19 cellular contexts compared by ENCODE assay signal in the genomic region with DNA sequence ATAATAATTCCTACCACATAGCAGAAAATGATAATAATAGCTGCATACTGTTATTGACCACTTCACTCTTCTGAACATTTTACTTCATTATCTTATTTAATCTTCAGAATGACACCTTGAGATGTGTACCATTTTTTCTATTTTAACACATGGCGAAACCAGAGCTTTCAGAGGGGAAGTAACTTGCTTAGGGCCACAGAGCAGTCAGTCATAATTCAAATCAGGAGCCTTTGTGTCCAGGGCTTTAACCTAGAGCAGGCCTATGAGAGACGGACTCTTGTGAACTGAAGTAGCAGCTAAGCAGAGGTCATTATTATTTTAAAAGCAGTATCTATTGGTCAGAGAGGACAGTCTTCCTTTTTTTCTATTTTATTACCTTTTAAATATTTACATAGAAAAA.
A peak's percentile ranks its signal among the peaks of the same experiment; 100 is the strongest.
DNase-seq lines count a peak whose midpoint lies in the region; ATAC-seq, FAIRE-seq and TF ChIP-seq lines count a peak whose summit lies in the region.
"Had no signal": no experiment of that assay in that cellular context is flagged by ENCODE, and none has a peak within 500 bp of the region (broad histone marks: within the 10 kb centered on the region; RNA-seq: fewer than 3 reads in every experiment).

No MANE protein-coding gene starts in this region.

- no peaks in the 10 kb centered on the region for H3K36me3 Mint-ChIP-seq in natural killer cell
- H3K36me3 Mint-ChIP-seq: CD8-positive, alpha-beta memory T cell; T-cell had no signal

- no peaks in the 10 kb centered on the region for H4K20me1 ChIP-seq in GM12878 (ENCODE audit: control insufficient read depth, insufficient read depth)

- TF ChIP-seq RAD21 in GM12878 (IDR thresholded peaks at IDR 0.05; ENCODE audit: insufficient read depth, low read depth, low read length): no peak

- no peak for TF ChIP-seq EP300 in GM12878 (IDR thresholded peaks at IDR 0.05; ENCODE audit: borderline replicate concordance in 1 of 2, control insufficient read depth in 1 of 2, low read depth in 2 of 2, low read length in 2 of 2)

- CTCF ChIA-PET in GM12878 (lab: Yijun Ruan, JAX): interaction anchor here (0.8 to 1.6 kb wide), 4 partner anchors 9 to 250 kb away, joined by 3 to 4 read pairs (median 3); no protein-coding TSS in a partner anchor

- intact Hi-C loops in GM12878 (cut with micrococcal nuclease; ENCODE audit: unreplicated experiment): no loop called here
- intact Hi-C loops in natural killer cell (cut with micrococcal nuclease): no loop called here

- no peak for TF ChIP-seq CTCF in GM12878 (IDR thresholded peaks at IDR 0.05 in 2 of 3, conservative IDR thresholded peaks at IDR 0.05 in 1 of 3; ENCODE audit: control insufficient read depth in 2 of 3, extremely low read depth in 1 of 3, insufficient read depth in 1 of 3, low read depth in 3 of 3, low read length in 3 of 3)
- TF ChIP-seq CTCF in natural killer cell (IDR thresholded peaks at IDR 0.05): no peak

- H3K4me1 Mint-ChIP-seq in natural killer cell: peaks cover 9 to 17% of the 10 kb centered on the region in 2 donors
- H3K4me1 Mint-ChIP-seq: CD8-positive, alpha-beta memory T cell; T-cell had no signal

- 3% methylated on average over 2 of the region's 2 CpGs for WGBS in GM12878 (ENCODE audit: insufficient coverage, insufficient replicate concordance, low lambda C conversion rate, missing lambda C conversion rate)

- H3K9me3 Mint-ChIP-seq in natural killer cell: no peaks in the 10 kb centered on the region
- H3K9me3 Mint-ChIP-seq: T-cell had no signal

- H3K4me3 ChIP-seq in GM12878: no peak overlapping the region
- H3K4me3 ChIP-seq: MG63 had no signal

- H3K27me3 Mint-ChIP-seq in natural killer cell (ENCODE audit: low read depth in 2 of 2): peaks cover 8 to 34% of the 10 kb centered on the region in 2 donors
- H3K27me3 Mint-ChIP-seq: T-cell had no signal

- H3K4me1 ChIP-seq in GM12878 (ENCODE audit: control insufficient read depth, insufficient read depth, low read length): peaks cover 13% of the 10 kb centered on the region

- POLR2A ChIA-PET in GM12878 (lab: Charles Lee): interaction anchor here (1.0 kb wide), 1 partner anchor 14 kb away, joined by 3 read pairs; no protein-coding TSS in a partner anchor

- no peak for FAIRE-seq in GM12878 (lab: Jason Lieb, UNC)

- H2AFZ ChIP-seq in GM12878 (ENCODE audit: control insufficient read depth, low read depth, low read length): no peak overlapping the region

- no peak for DNase-seq in GM12878 (ENCODE audit: low read depth, low spot score)
- DNase-seq in mesenteric fat pad (ENCODE audit: low spot score): no peak
- no peak for DNase-seq in NCI-H2227 (lab: John Stamatoyannopoulos, UW; ENCODE audit: unreplicated experiment)
- no peak for DNase-seq in natural killer cell
- DNase-seq: C1 segment of cervical spinal cord; CD8-positive, alpha-beta memory T cell; H9; Kasumi-1; MG63; NCI-H1105; NCI-H1694; NCI-H2081 treated with DMSO at 0.1 percent for 48 hours; SIG-M5; T-cell had no signal

- H3K27me3 ChIP-seq in GM12878 (replicated peaks in 1 of 2; ENCODE audit: control insufficient read depth in 2 of 2, insufficient read depth in 2 of 2, low read length in 1 of 2): no peaks in the 10 kb centered on the region
- H3K27me3 ChIP-seq: MG63 had no signal

- H3K27ac ChIP-seq in GM12878 (ENCODE audit: control insufficient read depth, insufficient read depth): no peak overlapping the region
- H3K27ac ChIP-seq: RWPE1 had no signal

- H3K27ac Mint-ChIP-seq in natural killer cell: no peak overlapping the region
- H3K27ac Mint-ChIP-seq: CD8-positive, alpha-beta memory T cell; T-cell had no signal

- BruUV-seq in GM12878 (replicated peaks; lab: Mats Ljungman, UMichigan): no TSS peak

- H3K4me3 Mint-ChIP-seq in natural killer cell: no peak overlapping the region
- H3K4me3 Mint-ChIP-seq: CD8-positive, alpha-beta memory T cell; H9; T-cell had no signal

- SMC1A ChIA-PET in GM12878 (lab: Charles Lee; ENCODE audit: uncharacterized antibody, unreplicated experiment): interaction anchor here (0.7 to 1.5 kb wide), 5 partner anchors 8 to 280 kb away, joined by 3 to 5 read pairs (median 3); no protein-coding TSS in a partner anchor

- no peaks in the 10 kb centered on the region for H3K9me3 ChIP-seq in GM12878 (replicated peaks; ENCODE audit: control insufficient read depth, insufficient read depth, low read length)

- RAD21 ChIA-PET in GM12878 (lab: Charles Lee; ENCODE audit: unreplicated experiment): interaction anchor here (1.0 kb wide), 1 partner anchor 50 kb away, joined by 3 read pairs; no protein-coding TSS in a partner anchor

- H3K79me2 ChIP-seq in GM12878 (ENCODE audit: control insufficient read depth, insufficient read depth, low read length): no peaks in the 10 kb centered on the region

- no peaks in the 10 kb centered on the region for H3K36me3 ChIP-seq in GM12878 (ENCODE audit: control insufficient read depth in 2 of 2, insufficient read depth in 2 of 2, low read length in 1 of 2)
- H3K36me3 ChIP-seq: MG63 had no signal

- ATAC-seq in GM18868 (IDR thresholded peaks at IDR 0.05; ENCODE audit: unreplicated experiment) (peak; percentile 27), HG02870 (IDR thresholded peaks at IDR 0.05; ENCODE audit: unreplicated experiment) (peak; percentile 39), GM12878 (peak; percentile 35; the same call in 2 of the 3 replicates), GM19324 (IDR thresholded peaks at IDR 0.05; ENCODE audit: low FRiP score, unreplicated experiment) (no peak), natural killer cell (no peak)
- ATAC-seq: SK-N-SH treated with all-trans-retinoic acid at 6 μM for 48 hours, T-cell had no signal

- no peak overlapping the region for H3K4me2 ChIP-seq in GM12878 (ENCODE audit: control insufficient read depth, insufficient read depth)

- H3K9ac ChIP-seq in GM12878 (ENCODE audit: control insufficient read depth, insufficient read depth, low read length): no peak overlapping the region

- TF ChIP-seq POLR2A in GM12878 (IDR thresholded peaks at IDR 0.05; ENCODE audit: low read depth, low read length): no peak

- in situ Hi-C loops in GM12878 (cut with MboI): no loop called here

TF ChIP-seq in GM12878, 131 proteins besides CTCF, POLR2A, EP300 and RAD21:
- TF ChIP-seq POLR2AphosphoS5 (IDR thresholded peaks at IDR 0.05; ENCODE audit: low read length) (no peak), ESRRA (IDR thresholded peaks at IDR 0.05; ENCODE audit: low read length) (no peak), POU2F2 (IDR thresholded peaks at IDR 0.05; ENCODE audit: borderline replicate concordance, low read depth, low read length) (no peak)
- TF ChIP-seq, protein P1, sequence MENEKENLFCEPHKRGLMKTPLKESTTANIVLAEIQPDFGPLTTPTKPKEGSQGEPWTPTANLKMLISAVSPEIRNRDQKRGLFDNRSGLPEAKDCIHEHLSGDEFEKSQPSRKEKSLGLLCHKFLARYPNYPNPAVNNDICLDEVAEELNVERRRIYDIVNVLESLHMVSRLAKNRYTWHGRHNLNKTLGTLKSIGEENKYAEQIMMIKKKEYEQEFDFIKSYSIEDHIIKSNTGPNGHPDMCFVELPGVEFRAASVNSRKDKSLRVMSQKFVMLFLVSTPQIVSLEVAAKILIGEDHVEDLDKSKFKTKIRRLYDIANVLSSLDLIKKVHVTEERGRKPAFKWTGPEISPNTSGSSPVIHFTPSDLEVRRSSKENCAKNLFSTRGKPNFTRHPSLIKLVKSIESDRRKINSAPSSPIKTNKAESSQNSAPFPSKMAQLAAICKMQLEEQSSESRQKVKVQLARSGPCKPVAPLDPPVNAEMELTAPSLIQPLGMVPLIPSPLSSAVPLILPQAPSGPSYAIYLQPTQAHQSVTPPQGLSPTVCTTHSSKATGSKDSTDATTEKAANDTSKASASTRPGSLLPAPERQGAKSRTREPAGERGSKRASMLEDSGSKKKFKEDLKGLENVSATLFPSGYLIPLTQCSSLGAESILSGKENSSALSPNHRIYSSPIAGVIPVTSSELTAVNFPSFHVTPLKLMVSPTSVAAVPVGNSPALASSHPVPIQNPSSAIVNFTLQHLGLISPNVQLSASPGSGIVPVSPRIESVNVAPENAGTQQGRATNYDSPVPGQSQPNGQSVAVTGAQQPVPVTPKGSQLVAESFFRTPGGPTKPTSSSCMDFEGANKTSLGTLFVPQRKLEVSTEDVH (IDR thresholded peaks at IDR 0.05; ENCODE audit: low read depth, partially characterized antibody): no peak
- TF ChIP-seq, protein P2, sequence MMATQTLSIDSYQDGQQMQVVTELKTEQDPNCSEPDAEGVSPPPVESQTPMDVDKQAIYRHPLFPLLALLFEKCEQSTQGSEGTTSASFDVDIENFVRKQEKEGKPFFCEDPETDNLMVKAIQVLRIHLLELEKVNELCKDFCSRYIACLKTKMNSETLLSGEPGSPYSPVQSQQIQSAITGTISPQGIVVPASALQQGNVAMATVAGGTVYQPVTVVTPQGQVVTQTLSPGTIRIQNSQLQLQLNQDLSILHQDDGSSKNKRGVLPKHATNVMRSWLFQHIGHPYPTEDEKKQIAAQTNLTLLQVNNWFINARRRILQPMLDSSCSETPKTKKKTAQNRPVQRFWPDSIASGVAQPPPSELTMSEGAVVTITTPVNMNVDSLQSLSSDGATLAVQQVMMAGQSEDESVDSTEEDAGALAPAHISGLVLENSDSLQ (IDR thresholded peaks at IDR 0.05): peak; percentile 39; the same call in 1 of the 2 replicates
TF ChIP-seq in GM12878: peak in this region for 1.

Comparison
In these comparisons a context has a peak if more than half of its experiments do, and no peak if none do; other contexts are left out.
1. ATAC-seq: peak in GM18868 (single experiment), HG02870 (single experiment) and GM12878 (single experiment); none in GM19324 (single experiment) and natural killer cell (0 of 3).